In genomic region chr19:37292998-37293939, GRCh38 we compare ENCODE assay signal across 8 cellular contexts.
DNase-seq lines count a peak whose midpoint lies in the region; ATAC-seq, FAIRE-seq and TF ChIP-seq lines count a peak whose summit lies in the region.
"Not testable (repeated sequence)": the region's sequence is repeated elsewhere in the genome, so short reads cannot be mapped to it uniquely, and the experiment has no call there.

No MANE protein-coding gene starts in this region.

- DNase-seq in activated CD4-positive, alpha-beta T cell treated with anti-CD3 and anti-CD28 coated beads for 36 hours, result peak; percentile 25
- DNase-seq in activated T-cell treated with anti-CD3 and anti-CD28 coated beads, Interleukin-2, amount 50 U/mL, for 48 hours, result peak; percentile 43 to 47
- DNase-seq in colonic mucosa, result peak; percentile 46
- DNase-seq in kidney, result peak; percentile 92
- DNase-seq in neural progenitor cell (ENCODE audit: low spot score), result not testable (repeated sequence)
- DNase-seq in stimulated activated CD4-positive, alpha-beta T cell treated with anti-CD3 and anti-CD28 coated beads, Interleukin-15, amount 100 ng/mL, for 24 hours, result peak; percentile 39
- peak; percentile 90 for DNase-seq in type B pancreatic cell (ENCODE audit: extremely low spot score, unreplicated experiment)

- not testable (repeated sequence) for H3K4me1 ChIP-seq in colonic mucosa; kidney (ENCODE audit: control insufficient read depth in 1 of 2, insufficient read depth in 1 of 2, low read depth in 1 of 2, low read length in 2 of 2); neural progenitor cell

- not testable (repeated sequence) for H3K27ac Mint-ChIP-seq in activated CD4-positive, alpha-beta T cell treated with anti-CD3 and anti-CD28 coated beads for 36 hours; neural progenitor cell; type B pancreatic cell

- not testable (repeated sequence) for H3F3A ChIP-seq in neural progenitor cell (ENCODE audit: low read depth)

- not testable (repeated sequence) for H3K4me1 Mint-ChIP-seq in activated CD4-positive, alpha-beta T cell treated with anti-CD3 and anti-CD28 coated beads for 36 hours; neural progenitor cell; type B pancreatic cell (ENCODE audit: unreplicated experiment)

- not testable (repeated sequence) for ATAC-seq in activated CD4-positive, alpha-beta T cell treated with anti-CD3 and anti-CD28 coated beads for 36 hours

- 0 out of 2 replicates have a peak, but pooled peaks have one; percentile 10 for TF ChIP-seq CTCF in GM12875 (IDR thresholded peaks at IDR 0.05; ENCODE audit: borderline replicate concordance, insufficient read depth, low read depth, low read length)
- TF ChIP-seq CTCF in colonic mucosa (IDR thresholded peaks at IDR 0.05); kidney (IDR thresholded peaks at IDR 0.05; ENCODE audit: borderline replicate concordance, extremely low read depth, insufficient read depth); neural progenitor cell (IDR thresholded peaks at IDR 0.05); type B pancreatic cell (conservative IDR thresholded peaks at IDR 0.05): not testable (repeated sequence)

- not testable (repeated sequence) for H3K9me3 ChIP-seq in colonic mucosa; kidney (ENCODE audit: control insufficient read depth in 1 of 2, low read length in 2 of 2); neural progenitor cell (ENCODE audit: low read depth)

- not testable (repeated sequence) for FAIRE-seq in kidney (lab: Jason Lieb, UNC)

- H3K27ac ChIP-seq in colonic mucosa; kidney (ENCODE audit: low read depth in 2 of 2, low read length in 2 of 2); neural progenitor cell: not testable (repeated sequence)

- H3K4me3 Mint-ChIP-seq in activated CD4-positive, alpha-beta T cell treated with anti-CD3 and anti-CD28 coated beads for 36 hours; type B pancreatic cell: not testable (repeated sequence)
- peak overlapping the region; percentile 3 for H3K4me3 Mint-ChIP-seq in neural progenitor cell

- H3K9ac ChIP-seq in colonic mucosa (ENCODE audit: low read depth in 2 of 2, low read length in 2 of 2); kidney (ENCODE audit: low read length in 2 of 2); neural progenitor cell: not testable (repeated sequence)

- H3K27me3 Mint-ChIP-seq in activated CD4-positive, alpha-beta T cell treated with anti-CD3 and anti-CD28 coated beads for 36 hours; neural progenitor cell (ENCODE audit: insufficient read depth, low read depth); type B pancreatic cell: not testable (repeated sequence)

- not testable (repeated sequence) for H3K79me2 ChIP-seq in neural progenitor cell (ENCODE audit: low read depth)

- not testable (repeated sequence) for H3K4me3 ChIP-seq in GM12875 (ENCODE audit: low read depth, low read length); colonic mucosa; kidney (ENCODE audit: low read length in 2 of 2); neural progenitor cell

- H3K36me3 Mint-ChIP-seq in activated CD4-positive, alpha-beta T cell treated with anti-CD3 and anti-CD28 coated beads for 36 hours (ENCODE audit: low read depth); neural progenitor cell; type B pancreatic cell: not testable (repeated sequence)

- H3K27me3 ChIP-seq in colonic mucosa, neural progenitor cell: not testable (repeated sequence)

- intact Hi-C loops in activated CD4-positive, alpha-beta T cell treated with anti-CD3 and anti-CD28 coated beads for 36 hours (cut with DNase I, micrococcal nuclease); colonic mucosa (cut with DNase I); kidney (cut with DNase I): not testable (repeated sequence)

- H4K20me1 ChIP-seq in neural progenitor cell (ENCODE audit: low read depth), result not testable (repeated sequence)

- POLR2A ChIA-PET in activated CD4-positive, alpha-beta T cell treated with anti-CD3 and anti-CD28 coated beads for 36 hours (lab: Charles Lee), result not testable (repeated sequence)

- H3K9me3 Mint-ChIP-seq in activated CD4-positive, alpha-beta T cell treated with anti-CD3 and anti-CD28 coated beads for 36 hours (ENCODE audit: low read depth); neural progenitor cell; type B pancreatic cell: not testable (repeated sequence)

- H3K36me3 ChIP-seq in colonic mucosa; kidney (ENCODE audit: control insufficient read depth in 1 of 2, insufficient read depth in 2 of 2, low read length in 2 of 2); neural progenitor cell: not testable (repeated sequence)

- CTCF ChIA-PET in activated CD4-positive, alpha-beta T cell treated with anti-CD3 and anti-CD28 coated beads for 36 hours (lab: Charles Lee), result not testable (repeated sequence)

- H2AFZ ChIP-seq in neural progenitor cell (replicated peaks), result not testable (repeated sequence)

- not testable (repeated sequence) for H3K4me2 ChIP-seq in neural progenitor cell
